10 cellular contexts compared by ENCODE assay signal in the genomic region with DNA sequence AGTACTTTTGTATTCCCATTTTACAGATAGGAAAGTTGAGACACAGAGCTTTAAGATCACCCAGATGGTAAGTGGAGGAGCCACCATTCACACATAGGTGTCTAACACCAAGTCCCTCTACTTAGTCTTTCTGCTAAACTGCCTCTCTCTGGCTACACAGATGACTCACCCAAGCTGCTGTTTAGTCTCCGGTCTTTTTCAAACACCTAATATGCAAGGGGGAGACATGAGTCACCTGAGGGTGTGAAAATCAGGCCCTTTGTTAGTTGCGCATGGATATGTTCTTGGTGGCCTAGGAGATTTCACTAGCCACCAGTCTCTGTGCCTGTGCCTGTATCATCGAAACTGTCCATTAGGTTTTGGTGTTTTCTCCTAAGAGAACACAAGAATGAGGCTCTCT.
DNase-seq lines count a peak whose midpoint lies in the region; ATAC-seq and TF ChIP-seq lines count a peak whose summit lies in the region.
"Had no signal": no experiment of that assay in that cellular context is flagged by ENCODE, and none has a peak within 500 bp of the region (broad histone marks: within the 10 kb centered on the region; RNA-seq: fewer than 3 reads in every experiment).

No MANE protein-coding gene starts in this region.

- ATAC-seq in natural killer cell treated with Interleukin-12 subunit alpha and Interleukin-12 subunit beta and Interleukin-15 and Interleukin-18, amount 100 ng/mL, for 72 hours = peak; percentile 62 to 90
- ATAC-seq in natural killer cell = no peak
- no peak for ATAC-seq in GM18511 (IDR thresholded peaks at IDR 0.05; ENCODE audit: unreplicated experiment)
- no peak for ATAC-seq in GM18873 (IDR thresholded peaks at IDR 0.05; ENCODE audit: low FRiP score, unreplicated experiment)
- ATAC-seq: T-helper 17 cell had no signal

- H3K27ac ChIP-seq in PC-9 = no peak overlapping the region
- no peak overlapping the region for H3K27ac ChIP-seq in hepatocyte
- H3K27ac ChIP-seq in right atrium auricular region = no peak overlapping the region

- no peaks in the 10 kb centered on the region for H3K36me3 ChIP-seq in PC-9 (ENCODE audit: low read depth)
- H3K36me3 ChIP-seq in hepatocyte (replicated peaks; ENCODE audit: insufficient read depth, low read depth) = no peaks in the 10 kb centered on the region
- no peaks in the 10 kb centered on the region for H3K36me3 ChIP-seq in right atrium auricular region

- H3K4me1 ChIP-seq in PC-9 (replicated peaks; ENCODE audit: insufficient read depth) (no peaks in the 10 kb centered on the region), hepatocyte (ENCODE audit: insufficient read depth) (no peaks in the 10 kb centered on the region), right atrium auricular region (peaks cover 0 to 17% of the 10 kb centered on the region in 2 donors)

- H3K27ac Mint-ChIP-seq in natural killer cell treated with Interleukin-12 subunit alpha and Interleukin-12 subunit beta and Interleukin-15 and Interleukin-18, amount 100 ng/mL, for 72 hours = no peak overlapping the region
- H3K27ac Mint-ChIP-seq in natural killer cell = no peak overlapping the region
- H3K27ac Mint-ChIP-seq: T-helper 17 cell had no signal

- no TSS peak for BruUV-seq in PC-9 (replicated peaks; lab: Mats Ljungman, UMichigan)

- peaks cover 7% of the 10 kb centered on the region for H3K36me3 Mint-ChIP-seq in natural killer cell treated with Interleukin-12 subunit alpha and Interleukin-12 subunit beta and Interleukin-15 and Interleukin-18, amount 100 ng/mL, for 72 hours
- H3K36me3 Mint-ChIP-seq in natural killer cell = no peaks in the 10 kb centered on the region

- H3F3A ChIP-seq in PC-9 (ENCODE audit: insufficient read depth, low read depth) = no peaks in the 10 kb centered on the region

- peaks cover 0 to 12% of the 10 kb centered on the region in 2 donors for H3K4me1 Mint-ChIP-seq in natural killer cell treated with Interleukin-12 subunit alpha and Interleukin-12 subunit beta and Interleukin-15 and Interleukin-18, amount 100 ng/mL, for 72 hours (ENCODE audit: low read depth in 2 of 2)
- no peaks in the 10 kb centered on the region for H3K4me1 Mint-ChIP-seq in natural killer cell
- H3K4me1 Mint-ChIP-seq: T-helper 17 cell had no signal

- no peaks in the 10 kb centered on the region for H3K79me2 ChIP-seq in PC-9 (ENCODE audit: low read depth)
- H3K79me2 ChIP-seq in hepatocyte = no peaks in the 10 kb centered on the region

- DNase-seq in natural killer cell treated with Interleukin-12 subunit alpha and Interleukin-12 subunit beta and Interleukin-15 and Interleukin-18, amount 100 ng/mL, for 72 hours (ENCODE audit: low spot score) = no peak
- DNase-seq in natural killer cell (no peak), PC-9 (peak; percentile 5 to 59), hepatocyte (ENCODE audit: low spot score) (peak; percentile 48), GDM1 (lab: John Stamatoyannopoulos, UW) (no peak), right atrium auricular region (ENCODE audit: low spot score) (no peak)
- DNase-seq: NCI-H526, T-helper 17 cell had no signal

- no peak overlapping the region for H3K4me3 Mint-ChIP-seq in natural killer cell treated with Interleukin-12 subunit alpha and Interleukin-12 subunit beta and Interleukin-15 and Interleukin-18, amount 100 ng/mL, for 72 hours
- no peak overlapping the region for H3K4me3 Mint-ChIP-seq in natural killer cell
- H3K4me3 Mint-ChIP-seq: T-helper 17 cell had no signal

- POLR2A ChIA-PET in PC-9 (lab: Charles Lee; ENCODE audit: unreplicated experiment) = no interaction called here

- H3K4me3 ChIP-seq in PC-9 (no peak overlapping the region), hepatocyte (no peak overlapping the region), right atrium auricular region (no peak overlapping the region)

- 72% methylated on average over 3 of the region's 3 CpGs for WGBS in hepatocyte (ENCODE audit: low lambda C conversion rate, missing lambda C conversion rate)

- H3K27me3 ChIP-seq in PC-9 (ENCODE audit: insufficient read depth, low read depth) = peaks cover 7% of the 10 kb centered on the region
- H3K27me3 ChIP-seq in hepatocyte = no peaks in the 10 kb centered on the region
- H3K27me3 ChIP-seq in right atrium auricular region = no peaks in the 10 kb centered on the region

- no peaks in the 10 kb centered on the region for H3K9me3 ChIP-seq in PC-9 (ENCODE audit: insufficient read depth, low read depth)
- H3K9me3 ChIP-seq in hepatocyte (ENCODE audit: low read depth) = no peaks in the 10 kb centered on the region
- peaks cover 0 to 7% of the 10 kb centered on the region in 2 donors for H3K9me3 ChIP-seq in right atrium auricular region

- CTCF ChIA-PET in PC-9 (lab: Charles Lee) = no interaction called here

- no peaks in the 10 kb centered on the region for H4K20me1 ChIP-seq in PC-9 (ENCODE audit: insufficient read depth)
- H4K20me1 ChIP-seq in hepatocyte (ENCODE audit: insufficient read depth, poor library complexity, severe bottlenecking) = no peaks in the 10 kb centered on the region

- H3K27me3 Mint-ChIP-seq in natural killer cell treated with Interleukin-12 subunit alpha and Interleukin-12 subunit beta and Interleukin-15 and Interleukin-18, amount 100 ng/mL, for 72 hours = peaks cover 8 to 10% of the 10 kb centered on the region in 2 donors
- no peaks in the 10 kb centered on the region for H3K27me3 Mint-ChIP-seq in natural killer cell (ENCODE audit: low read depth in 2 of 2)

- H3K4me2 ChIP-seq in PC-9 (no peak overlapping the region), hepatocyte (no peak overlapping the region)

- intact Hi-C loops in natural killer cell (cut with micrococcal nuclease) = no loop called here
- intact Hi-C loops in PC-9 (cut with micrococcal nuclease; ENCODE audit: unreplicated experiment) = no loop called here

- TF ChIP-seq CTCF in natural killer cell (IDR thresholded peaks at IDR 0.05) (no peak), PC-9 (conservative IDR thresholded peaks at IDR 0.05) (no peak), hepatocyte (IDR thresholded peaks at IDR 0.05; ENCODE audit: poor library complexity) (no peak), right atrium auricular region (IDR thresholded peaks at IDR 0.05) (no peak)

- H2AFZ ChIP-seq in PC-9 (no peak overlapping the region), hepatocyte (no peak overlapping the region)

- H3K9me3 Mint-ChIP-seq in natural killer cell treated with Interleukin-12 subunit alpha and Interleukin-12 subunit beta and Interleukin-15 and Interleukin-18, amount 100 ng/mL, for 72 hours = no peaks in the 10 kb centered on the region
- peaks cover 0 to 3% of the 10 kb centered on the region in 2 donors for H3K9me3 Mint-ChIP-seq in natural killer cell

- no peaks in the 10 kb centered on the region for H3K9me2 ChIP-seq in PC-9 (ENCODE audit: insufficient read depth)
- no peaks in the 10 kb centered on the region for H3K9me2 ChIP-seq in hepatocyte (replicated peaks; ENCODE audit: insufficient read depth)

Comparison
In these comparisons a context has a peak if more than half of its experiments do, and no peak if none do; other contexts are left out.
1. ATAC-seq: peak in natural killer cell treated with Interleukin-12 subunit alpha and Interleukin-12 subunit beta and Interleukin-15 and Interleukin-18, amount 100 ng/mL, for 72 hours (2 of 2); none in natural killer cell (0 of 3), GM18511 (single experiment) and GM18873 (single experiment).
2. DNase-seq: peak in PC-9 (2 of 2) and hepatocyte (single experiment); none in natural killer cell treated with Interleukin-12 subunit alpha and Interleukin-12 subunit beta and Interleukin-15 and Interleukin-18, amount 100 ng/mL, for 72 hours (single experiment), natural killer cell (single experiment), GDM1 (single experiment) and right atrium auricular region (single experiment).